Comparison of ENCODE assay signal across 8 cellular contexts in the genomic region with DNA sequence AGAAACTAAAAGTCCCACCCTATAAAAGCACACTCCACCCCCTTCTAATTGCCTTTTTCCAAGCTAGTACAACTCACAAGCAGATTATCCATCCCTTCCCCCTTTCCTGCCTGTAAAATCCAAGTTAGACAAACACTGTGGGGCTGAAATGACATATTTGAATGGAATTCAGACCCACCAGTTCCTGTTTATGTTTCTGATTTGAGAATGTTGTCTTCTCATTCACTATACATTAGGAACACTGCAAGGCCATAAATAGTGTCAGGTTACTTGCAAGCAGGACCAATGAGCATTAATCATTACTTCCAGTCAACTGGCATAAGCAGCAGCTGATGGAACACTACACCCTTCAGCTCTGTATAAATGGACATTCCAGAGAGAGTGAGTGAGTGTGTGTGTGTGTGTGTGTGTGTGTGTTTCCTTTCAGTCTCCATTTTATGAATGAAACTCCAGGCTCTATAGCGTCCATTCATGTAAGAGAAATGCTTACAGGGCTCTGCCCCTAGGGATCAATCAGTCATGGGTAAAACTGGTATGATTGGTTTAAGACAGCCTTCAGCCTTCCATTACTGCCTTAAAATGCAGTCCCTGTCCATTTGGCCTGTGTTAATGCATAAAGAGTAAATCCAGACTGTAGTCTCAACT.
DNase-seq lines count a peak whose midpoint lies in the region; ATAC-seq and TF ChIP-seq lines count a peak whose summit lies in the region.

No MANE protein-coding gene starts in this region.

- H3K4me1 ChIP-seq in neural progenitor cell (peaks cover 21% of the 10 kb centered on the region), vagina (peaks cover 6% of the 10 kb centered on the region)

- H3K4me2 ChIP-seq in neural progenitor cell = peak overlapping the region; percentile 55

- no peak overlapping the region for H3K9ac ChIP-seq in neural progenitor cell

- H3K79me2 ChIP-seq in neural progenitor cell (ENCODE audit: low read depth) = no peaks in the 10 kb centered on the region

- intact Hi-C loops in vagina (cut with DNase I) = no loop called here

- TF ChIP-seq CTCF in neural progenitor cell (IDR thresholded peaks at IDR 0.05) (no peak), vagina (IDR thresholded peaks at IDR 0.05) (no peak)

- H3K4me3 Mint-ChIP-seq in neural progenitor cell = peak overlapping the region; percentile 72
- H3K4me3 Mint-ChIP-seq in activated T-cell treated with anti-CD3 and anti-CD28 coated beads, Interleukin-2, amount 50 U/mL, for 72 hours = no peak overlapping the region

- no peak for ATAC-seq in HG02840 (IDR thresholded peaks at IDR 0.05; ENCODE audit: low FRiP score, unreplicated experiment)
- ATAC-seq in activated T-cell treated with anti-CD3 and anti-CD28 coated beads, Interleukin-2, amount 50 U/mL, for 72 hours (replicated peaks in 1 of 2) = no peak

- H4K20me1 ChIP-seq in neural progenitor cell (ENCODE audit: low read depth) = no peaks in the 10 kb centered on the region

- H3K9me3 Mint-ChIP-seq in neural progenitor cell = peaks cover 2% of the 10 kb centered on the region
- H3K9me3 Mint-ChIP-seq in activated T-cell treated with anti-CD3 and anti-CD28 coated beads, Interleukin-2, amount 50 U/mL, for 72 hours = no peaks in the 10 kb centered on the region

- H3K9me3 ChIP-seq in neural progenitor cell (ENCODE audit: low read depth) = no peaks in the 10 kb centered on the region
- no peaks in the 10 kb centered on the region for H3K9me3 ChIP-seq in vagina

- DNase-seq in HCEC 1CT (peak; percentile 100), NCI-H524 treated with DMSO at 0.1 percent for 48 hours (lab: John Stamatoyannopoulos, UW) (peak; percentile 31), dermis blood vessel endothelial cell (peak; percentile 99), neural progenitor cell (ENCODE audit: low spot score) (peak; percentile 93), vagina (ENCODE audit: extremely low spot score in 2 of 2) (no peak), hippocampal formation (lab: John Stamatoyannopoulos, UW) (no peak)
- no peak for DNase-seq in activated T-cell treated with anti-CD3 and anti-CD28 coated beads, Interleukin-2, amount 50 U/mL, for 72 hours

- peaks cover 21% of the 10 kb centered on the region for H3K36me3 Mint-ChIP-seq in neural progenitor cell
- no peaks in the 10 kb centered on the region for H3K36me3 Mint-ChIP-seq in activated T-cell treated with anti-CD3 and anti-CD28 coated beads, Interleukin-2, amount 50 U/mL, for 72 hours (ENCODE audit: insufficient read depth in 2 of 2)

- peaks cover 22% of the 10 kb centered on the region for H3F3A ChIP-seq in neural progenitor cell (ENCODE audit: low read depth)

- no peak for TF ChIP-seq POLR2A in vagina (IDR thresholded peaks at IDR 0.05)

- H3K27me3 ChIP-seq in neural progenitor cell = no peaks in the 10 kb centered on the region
- no peaks in the 10 kb centered on the region for H3K27me3 ChIP-seq in vagina

- no peaks in the 10 kb centered on the region for H3K27me3 Mint-ChIP-seq in neural progenitor cell (ENCODE audit: insufficient read depth, low read depth)
- H3K27me3 Mint-ChIP-seq in activated T-cell treated with anti-CD3 and anti-CD28 coated beads, Interleukin-2, amount 50 U/mL, for 72 hours (ENCODE audit: low read depth) = no peaks in the 10 kb centered on the region

- H3K4me1 Mint-ChIP-seq in neural progenitor cell = peaks cover 21% of the 10 kb centered on the region
- H3K4me1 Mint-ChIP-seq in activated T-cell treated with anti-CD3 and anti-CD28 coated beads, Interleukin-2, amount 50 U/mL, for 72 hours (ENCODE audit: low read depth) = no peaks in the 10 kb centered on the region

- no peak overlapping the region for H2AFZ ChIP-seq in neural progenitor cell (replicated peaks)

- H3K4me3 ChIP-seq in neural progenitor cell = no peak overlapping the region
- no peak overlapping the region for H3K4me3 ChIP-seq in vagina

- H3K36me3 ChIP-seq in neural progenitor cell (no peaks in the 10 kb centered on the region), vagina (no peaks in the 10 kb centered on the region)

- H3K27ac Mint-ChIP-seq in neural progenitor cell = peak overlapping the region; percentile 98
- no peak overlapping the region for H3K27ac Mint-ChIP-seq in activated T-cell treated with anti-CD3 and anti-CD28 coated beads, Interleukin-2, amount 50 U/mL, for 72 hours

- H3K27ac ChIP-seq in neural progenitor cell (peak overlapping the region; percentile 60), vagina (no peak overlapping the region)

Comparison
In these comparisons a context has a peak if more than half of its experiments do, and no peak if none do; other contexts are left out.
1. DNase-seq: peak in HCEC 1CT (single experiment), NCI-H524 treated with DMSO at 0.1 percent for 48 hours (single experiment), dermis blood vessel endothelial cell (single experiment) and neural progenitor cell (single experiment); none in vagina (0 of 2), hippocampal formation (0 of 2) and activated T-cell treated with anti-CD3 and anti-CD28 coated beads, Interleukin-2, amount 50 U/mL, for 72 hours (0 of 2).